Comparison of ENCODE assay signal across 8 cellular contexts in genomic region chr1:184754479-184755225, GRCh38. TPM values are rescaled to one million over a fixed set of nuclear protein-coding genes. Genes with fewer than 3 reads are reported as not detected.
DNase-seq lines count a peak whose midpoint lies in the region; ATAC-seq, FAIRE-seq and TF ChIP-seq lines count a peak whose summit lies in the region.

Gene EDEM3, minus strand, starts transcription at chr1:184754858. Its CDS starts 212 bp downstream, at chr1:184754646.

- H2AFZ ChIP-seq in astrocyte (ENCODE audit: low read depth, low read length), result peak within 1 kb of the TSS; percentile 92

- H3K27me3 ChIP-seq in astrocyte (ENCODE audit: insufficient read depth, low read length) (no peaks in the 10 kb centered on the region), right cardiac atrium (ENCODE audit: control insufficient read depth, insufficient read depth) (no peaks in the 10 kb centered on the region), uterus (no peaks in the 10 kb centered on the region)

- peak within 1 kb of the TSS; percentile 94 for H3K9ac ChIP-seq in astrocyte (ENCODE audit: low read length)

- H3K27ac ChIP-seq in astrocyte (ENCODE audit: low read depth, low read length) (peak within 1 kb of the TSS; percentile 93), right cardiac atrium (ENCODE audit: low read length) (peak within 1 kb of the TSS; percentile 82), uterus (peak within 1 kb of the TSS; percentile 88 to 97)

- peak within 1 kb of the TSS; percentile 75 for H3K27ac Mint-ChIP-seq in astrocyte (ENCODE audit: unreplicated experiment)

- H3K4me1 ChIP-seq in astrocyte (ENCODE audit: insufficient read depth, low read length) (peaks cover 11% of the 10 kb centered on the region), right cardiac atrium (ENCODE audit: control insufficient read depth, insufficient read depth, low read length) (no peaks in the 10 kb centered on the region), uterus (no peaks in the 10 kb centered on the region)

- TF ChIP-seq CTCF in astrocyte (IDR thresholded peaks at IDR 0.05; ENCODE audit: insufficient read depth, low read depth, low read length) (no peak), uterus (IDR thresholded peaks at IDR 0.05) (peak in 1 of 4 experiments; percentile 1)

- intact Hi-C loops in right cardiac atrium (cut with DNase I) (no loop called here), uterus (cut with DNase I; ENCODE audit: low total_unique reads) (no loop called here)

- H3K9me3 Mint-ChIP-seq in astrocyte (ENCODE audit: unreplicated experiment), result no peaks in the 10 kb centered on the region

- TF ChIP-seq POLR2A in GM18505 (IDR thresholded peaks at IDR 0.05; ENCODE audit: borderline replicate concordance, extremely low read depth, insufficient read depth, insufficient read length), result peak; percentile 94
- TF ChIP-seq POLR2A in uterus (IDR thresholded peaks at IDR 0.05), result peak; percentile 87 to 97

- FAIRE-seq in astrocyte (lab: Jason Lieb, UNC), result peak; percentile 50

- ATAC-seq in GM18505 (IDR thresholded peaks at IDR 0.05; ENCODE audit: unreplicated experiment), result peak; percentile 91
- ATAC-seq in HG02973 (IDR thresholded peaks at IDR 0.05; ENCODE audit: unreplicated experiment), result peak; percentile 94
- peak; percentile 99 for ATAC-seq in right cardiac atrium

- no peaks in the 10 kb centered on the region for H3K27me3 Mint-ChIP-seq in astrocyte (ENCODE audit: low read depth, unreplicated experiment)

- DNase-seq in NCI-H2029 (lab: John Stamatoyannopoulos, UW) (peak; percentile 97), T-helper 22 cell (ENCODE audit: low read depth) (peak; percentile 99), astrocyte (ENCODE audit: low read depth) (peak; percentile 99), right cardiac atrium (peak; percentile 99), pulmonary artery endothelial cell (ENCODE audit: low read depth, low spot score) (peak; percentile 99), uterus (peak; percentile 98)

- 0% methylated on average over 76 of the region's 76 CpGs for WGBS in right cardiac atrium

- H3K36me3 Mint-ChIP-seq in astrocyte (ENCODE audit: low read depth, unreplicated experiment), result no peaks in the 10 kb centered on the region

- peaks cover 12% of the 10 kb centered on the region for H3K4me1 Mint-ChIP-seq in astrocyte (ENCODE audit: low read depth, unreplicated experiment)

- H3K4me3 ChIP-seq in astrocyte (ENCODE audit: insufficient read depth, low read depth, low read length) (peak within 1 kb of the TSS; percentile 75), right cardiac atrium (ENCODE audit: low read length) (peak within 1 kb of the TSS; percentile 64), uterus (peak within 1 kb of the TSS; percentile 83 to 91)

- H3K9me3 ChIP-seq in astrocyte (ENCODE audit: insufficient read depth, low read depth, low read length), result no peaks in the 10 kb centered on the region
- H3K9me3 ChIP-seq in right cardiac atrium (ENCODE audit: control insufficient read depth, low read length), result no peaks in the 10 kb centered on the region
- no peaks in the 10 kb centered on the region for H3K9me3 ChIP-seq in uterus

- peaks cover 9% of the 10 kb centered on the region for H4K20me1 ChIP-seq in astrocyte (ENCODE audit: insufficient read depth, low read length)

- H3K4me2 ChIP-seq in astrocyte (ENCODE audit: low read length), result peak within 1 kb of the TSS; percentile 93

- H3K79me2 ChIP-seq in astrocyte (ENCODE audit: insufficient read depth, low read length), result peaks cover 40% of the 10 kb centered on the region

- peak within 1 kb of the TSS; percentile 92 for H3K4me3 Mint-ChIP-seq in astrocyte (ENCODE audit: unreplicated experiment)

- H3K36me3 ChIP-seq in astrocyte (ENCODE audit: insufficient read depth, low read length), result no peaks in the 10 kb centered on the region
- H3K36me3 ChIP-seq in uterus, result no peaks in the 10 kb centered on the region

RNA-seq across cellular contexts. Expression of gene EDEM3, which starts in this region (rescaled TPM):
- 31.8 and 36.7 TPM in 2 replicates for total RNA-seq in astrocyte
- 10 to 100 TPM; 19.2 to 26.1 (median 20.2) TPM for total RNA-seq in right cardiac atrium
- polyA plus RNA-seq in right cardiac atrium, result 10.2 TPM
- 53.1 and 90.3 TPM in 2 replicates for total RNA-seq in pulmonary artery endothelial cell
- total RNA-seq in uterus, result 10 to 100 TPM; 12.8 to 64.7 (median 35.6) TPM

Comparison
In these comparisons a context has a peak if more than half of its experiments do, and no peak if none do; other contexts are left out.
1. Peak in every context shown above with its lines: DNase-seq, ATAC-seq, H3K4me3 ChIP-seq and H3K27ac ChIP-seq.